ENCODE assay signal across 11 cellular contexts in the genomic region with DNA sequence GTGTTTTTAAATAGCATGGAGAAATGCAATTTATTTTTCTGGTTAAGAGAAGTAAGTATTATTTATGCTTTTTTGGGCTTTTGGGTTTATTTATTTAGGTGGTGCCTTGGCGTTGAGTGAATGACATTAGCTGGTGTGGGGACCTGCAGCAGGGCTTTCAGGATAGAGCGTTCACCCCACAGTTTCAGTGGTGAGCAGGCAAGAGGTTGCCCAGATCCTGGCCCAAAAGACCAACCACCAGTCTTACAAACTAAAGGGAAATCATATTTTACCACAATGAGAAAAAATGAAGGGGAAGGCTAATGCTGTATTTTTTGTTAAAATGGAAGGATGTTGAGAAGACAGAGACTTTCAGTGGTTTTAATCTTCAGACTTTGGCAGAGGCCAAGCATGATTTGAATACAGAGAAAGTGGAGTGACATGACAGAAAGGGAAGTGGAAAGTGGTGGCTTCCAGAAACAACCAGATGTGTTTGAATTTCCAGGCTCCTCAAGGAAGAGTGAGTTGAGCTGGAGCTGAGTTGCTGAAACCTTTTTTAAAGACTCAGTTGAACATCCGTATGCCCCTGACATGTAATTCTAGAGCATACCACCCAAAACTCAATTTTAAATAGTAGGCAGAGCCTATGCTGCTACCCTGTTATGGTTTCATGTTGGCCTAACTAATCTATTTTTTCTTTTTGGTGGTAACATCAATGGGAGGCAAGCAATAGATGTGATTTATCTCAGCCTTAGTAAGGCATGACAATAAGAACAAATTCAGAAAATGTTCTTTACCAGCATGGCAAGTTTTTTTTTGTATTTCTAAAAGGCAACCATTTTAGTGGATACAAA.
DNase-seq lines count a peak whose midpoint lies in the region; ATAC-seq, FAIRE-seq and TF ChIP-seq lines count a peak whose summit lies in the region.
"Had no signal": no experiment of that assay in that cellular context is flagged by ENCODE, and none has a peak within 500 bp of the region (broad histone marks: within the 10 kb centered on the region; RNA-seq: fewer than 3 reads in every experiment).

No MANE protein-coding gene starts in this region.

- no peak overlapping the region for H3K9ac ChIP-seq in BLaER1

- no peaks in the 10 kb centered on the region for H3K9me3 Mint-ChIP-seq in central memory CD8-positive, alpha-beta T cell
- no peaks in the 10 kb centered on the region for H3K9me3 Mint-ChIP-seq in natural killer cell treated with Interleukin-12 subunit alpha and Interleukin-12 subunit beta and Interleukin-15 and Interleukin-18, amount 100 ng/mL, for 72 hours
- H3K9me3 Mint-ChIP-seq: IgD-negative memory B cell had no signal

- peaks cover 10% of the 10 kb centered on the region; the same call in 1 of the 2 replicates for H3K4me1 ChIP-seq in BLaER1
- H3K4me1 ChIP-seq: BE2C had no signal

- H3K27ac ChIP-seq in BLaER1 = no peak overlapping the region

- H3K36me3 ChIP-seq in BLaER1 = peaks cover 43% of the 10 kb centered on the region

- H3K27me3 ChIP-seq in BLaER1 = no peaks in the 10 kb centered on the region
- H3K27me3 ChIP-seq: BE2C had no signal

- TF ChIP-seq CTCF in D721Med (IDR thresholded peaks at IDR 0.05; ENCODE audit: insufficient read depth, missing control alignments) = no peak

- H3K4me1 Mint-ChIP-seq in central memory CD8-positive, alpha-beta T cell = peaks cover under 1% of the 10 kb centered on the region
- peaks cover 5 to 7% of the 10 kb centered on the region in 2 donors for H3K4me1 Mint-ChIP-seq in natural killer cell treated with Interleukin-12 subunit alpha and Interleukin-12 subunit beta and Interleukin-15 and Interleukin-18, amount 100 ng/mL, for 72 hours (ENCODE audit: low read depth in 2 of 2)

- H3K36me3 Mint-ChIP-seq in central memory CD8-positive, alpha-beta T cell (ENCODE audit: insufficient read depth) = peaks cover 3% of the 10 kb centered on the region
- peaks cover under 1% of the 10 kb centered on the region for H3K36me3 Mint-ChIP-seq in natural killer cell treated with Interleukin-12 subunit alpha and Interleukin-12 subunit beta and Interleukin-15 and Interleukin-18, amount 100 ng/mL, for 72 hours

- H3K4me3 Mint-ChIP-seq in central memory CD8-positive, alpha-beta T cell = no peak overlapping the region
- no peak overlapping the region for H3K4me3 Mint-ChIP-seq in natural killer cell treated with Interleukin-12 subunit alpha and Interleukin-12 subunit beta and Interleukin-15 and Interleukin-18, amount 100 ng/mL, for 72 hours
- H3K4me3 Mint-ChIP-seq: IgD-negative memory B cell had no signal

- no peaks in the 10 kb centered on the region for H3K9me3 ChIP-seq in BLaER1
- H3K9me3 ChIP-seq: BE2C had no signal

- ATAC-seq in GM19395 (IDR thresholded peaks at IDR 0.05; ENCODE audit: unreplicated experiment) (peak; percentile 91), HG03280 (IDR thresholded peaks at IDR 0.05; ENCODE audit: unreplicated experiment) (peak; percentile 70), left colon (no peak)
- ATAC-seq in central memory CD8-positive, alpha-beta T cell (replicated peaks; ENCODE audit: extremely low read depth, poor library complexity, severe bottlenecking) = no peak
- ATAC-seq in natural killer cell treated with Interleukin-12 subunit alpha and Interleukin-12 subunit beta and Interleukin-15 and Interleukin-18, amount 100 ng/mL, for 72 hours = no peak

- H3K27ac Mint-ChIP-seq in central memory CD8-positive, alpha-beta T cell (ENCODE audit: low read depth) = peak overlapping the region; percentile 26
- H3K27ac Mint-ChIP-seq in natural killer cell treated with Interleukin-12 subunit alpha and Interleukin-12 subunit beta and Interleukin-15 and Interleukin-18, amount 100 ng/mL, for 72 hours = no peak overlapping the region

- no peak for FAIRE-seq in D721Med (lab: Jason Lieb, UNC)

- H3K4me2 ChIP-seq in BLaER1 = 0 out of 2 replicates have a peak overlapping the region, but pooled peaks have one; percentile 15

- no peaks in the 10 kb centered on the region for H4K20me1 ChIP-seq in BLaER1

- no peaks in the 10 kb centered on the region for H3K27me3 Mint-ChIP-seq in central memory CD8-positive, alpha-beta T cell
- H3K27me3 Mint-ChIP-seq in natural killer cell treated with Interleukin-12 subunit alpha and Interleukin-12 subunit beta and Interleukin-15 and Interleukin-18, amount 100 ng/mL, for 72 hours = no peaks in the 10 kb centered on the region
- H3K27me3 Mint-ChIP-seq: IgD-negative memory B cell had no signal

- H3K4me3 ChIP-seq in BLaER1 = no peak overlapping the region

- DNase-seq in central memory CD8-positive, alpha-beta T cell (ENCODE audit: low spot score in 2 of 2) = no peak
- DNase-seq in NCI-H146 treated with DMSO at 0.1 percent for 48 hours (lab: John Stamatoyannopoulos, UW; ENCODE audit: unreplicated experiment) (no peak), left colon (no peak), D721Med (ENCODE audit: insufficient read length, low spot score) (no peak)
- DNase-seq in natural killer cell treated with Interleukin-12 subunit alpha and Interleukin-12 subunit beta and Interleukin-15 and Interleukin-18, amount 100 ng/mL, for 72 hours (ENCODE audit: low spot score) = no peak
- DNase-seq: activated T-cell treated with anti-CD3 and anti-CD28 coated beads for 4 hours, BE2C had no signal

- intact Hi-C loops in left colon (cut with DNase I, micrococcal nuclease) = no loop called here

Comparison
In these comparisons a context has a peak if more than half of its experiments do, and no peak if none do; other contexts are left out.
1. ATAC-seq: peak in GM19395 (single experiment) and HG03280 (single experiment); none in central memory CD8-positive, alpha-beta T cell (single experiment), natural killer cell treated with Interleukin-12 subunit alpha and Interleukin-12 subunit beta and Interleukin-15 and Interleukin-18, amount 100 ng/mL, for 72 hours (0 of 2) and left colon (single experiment).